In the genomic region with DNA sequence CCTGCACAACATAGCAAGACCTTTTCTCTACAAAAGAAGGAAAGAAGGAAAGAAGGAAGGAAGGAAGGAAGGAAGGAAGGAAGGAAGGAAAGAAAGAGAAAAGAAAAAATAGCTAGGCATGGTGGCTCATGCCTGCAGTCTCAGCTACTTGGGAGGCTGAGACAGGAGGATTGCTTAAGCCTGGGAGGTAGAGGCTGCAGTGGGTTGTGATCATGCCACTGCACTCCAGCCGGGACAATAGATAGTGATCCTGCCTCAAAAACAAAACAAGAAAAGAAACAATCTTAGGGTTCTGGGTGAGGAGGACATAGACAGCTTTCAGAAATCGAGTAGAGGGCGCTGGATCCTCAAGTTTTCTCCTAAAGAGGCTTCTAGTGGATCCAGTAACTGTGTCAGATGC, we compare ENCODE assay signal across 27 cellular contexts. TPM values are rescaled to one million over a fixed set of nuclear protein-coding genes. Genes with fewer than 3 reads are reported as not detected.
"Had no signal": no experiment of that assay in that cellular context is flagged by ENCODE, and none has a peak within 500 bp of the region (broad histone marks: within the 10 kb centered on the region; RNA-seq: fewer than 3 reads in every experiment).

No MANE protein-coding gene starts in this region.

- ATAC-seq: activated T-cell treated with anti-CD3 and anti-CD28 coated beads, Interleukin-2, amount 50 U/mL, for 72 hours; heart right ventricle; left lobe of liver; lower lobe of right lung; natural killer cell; right cardiac atrium; stimulated activated naive CD8-positive, alpha-beta T cell treated with anti-CD3 and anti-CD28 coated beads, Interleukin-15, amount 100 ng/mL, for 72 hours had no signal

- H3K36me3 ChIP-seq: heart right ventricle, lower lobe of right lung, tibial artery had no signal

- H3K36me3 Mint-ChIP-seq: activated CD4-positive, alpha-beta memory T cell treated with anti-CD3 and anti-CD28 coated beads for 36 hours; activated naive CD4-positive, alpha-beta T cell treated with anti-CD3 and anti-CD28 coated beads, Interleukin-2, amount 10 ng/mL, durations not matched to agents 7 days and 5 days; natural killer cell had no signal

- H3K79me2 ChIP-seq: parathyroid adenoma had no signal

- H3K9me3 Mint-ChIP-seq: activated CD4-positive, alpha-beta memory T cell treated with anti-CD3 and anti-CD28 coated beads for 36 hours; activated naive CD4-positive, alpha-beta T cell treated with anti-CD3 and anti-CD28 coated beads, Interleukin-2, amount 10 ng/mL, durations not matched to agents 7 days and 5 days; activated T-cell treated with anti-CD3 and anti-CD28 coated beads, Interleukin-2, amount 50 U/mL, for 72 hours; natural killer cell; stimulated activated naive CD8-positive, alpha-beta T cell treated with anti-CD3 and anti-CD28 coated beads, Interleukin-15, amount 100 ng/mL, for 72 hours had no signal

- FAIRE-seq: endometrium, keratinocyte, urothelium cell line had no signal

- H3K4me1 ChIP-seq: lower lobe of right lung, parathyroid adenoma, tibial artery had no signal

- DNase-seq: activated CD4-positive, alpha-beta memory T cell treated with anti-CD3 and anti-CD28 coated beads for 36 hours; activated CD4-positive, alpha-beta T cell treated with anti-CD3 and anti-CD28 coated beads for 48 hours; activated CD4-positive, CD25-positive, alpha-beta regulatory T cell; activated effector memory CD4-positive, alpha-beta T cell treated with anti-CD3 and anti-CD28 coated beads, Interleukin-2, amount 50 U/mL, for 16 hours; activated naive CD4-positive, alpha-beta T cell treated with anti-CD3 and anti-CD28 coated beads, Interleukin-2, amount 10 ng/mL, durations not matched to agents 7 days and 5 days; activated T-cell treated with anti-CD3 and anti-CD28 coated beads, Interleukin-2, amount 50 U/mL, for 72 hours; amygdala; cerebellar nuclear complex; erythroblast; foreskin fibroblast; heart right ventricle; lower lobe of right lung; midbrain; natural killer cell; right cardiac atrium; stimulated activated CD4-positive, alpha-beta T cell treated with anti-CD3 and anti-CD28 coated beads, Interleukin-1b, Interleukin-23, amount 100 ng/mL, for 48 hours; stimulated activated naive CD8-positive, alpha-beta T cell treated with anti-CD3 and anti-CD28 coated beads, Interleukin-15, amount 100 ng/mL, for 72 hours; tibial artery had no signal

- H3K4me3 ChIP-seq: heart right ventricle, lower lobe of right lung, tibial artery had no signal

- H2AFZ ChIP-seq: parathyroid adenoma had no signal

- H3K9me3 ChIP-seq: heart right ventricle, lower lobe of right lung, tibial artery had no signal

- H3K4me3 Mint-ChIP-seq: activated CD4-positive, alpha-beta memory T cell treated with anti-CD3 and anti-CD28 coated beads for 36 hours; activated naive CD4-positive, alpha-beta T cell treated with anti-CD3 and anti-CD28 coated beads, Interleukin-2, amount 10 ng/mL, durations not matched to agents 7 days and 5 days; activated T-cell treated with anti-CD3 and anti-CD28 coated beads, Interleukin-2, amount 50 U/mL, for 72 hours; stimulated activated naive CD8-positive, alpha-beta T cell treated with anti-CD3 and anti-CD28 coated beads, Interleukin-15, amount 100 ng/mL, for 72 hours had no signal

- H3K27ac ChIP-seq: heart right ventricle, lower lobe of right lung, parathyroid adenoma, tibial artery had no signal

- H3K4me1 Mint-ChIP-seq: activated naive CD4-positive, alpha-beta T cell treated with anti-CD3 and anti-CD28 coated beads, Interleukin-2, amount 10 ng/mL, durations not matched to agents 7 days and 5 days; natural killer cell; stimulated activated naive CD8-positive, alpha-beta T cell treated with anti-CD3 and anti-CD28 coated beads, Interleukin-15, amount 100 ng/mL, for 72 hours had no signal

- H3K9ac ChIP-seq: parathyroid adenoma had no signal

- H3K27ac Mint-ChIP-seq: activated CD4-positive, alpha-beta memory T cell treated with anti-CD3 and anti-CD28 coated beads for 36 hours; activated naive CD4-positive, alpha-beta T cell treated with anti-CD3 and anti-CD28 coated beads, Interleukin-2, amount 10 ng/mL, durations not matched to agents 7 days and 5 days; activated T-cell treated with anti-CD3 and anti-CD28 coated beads, Interleukin-2, amount 50 U/mL, for 72 hours; natural killer cell; stimulated activated naive CD8-positive, alpha-beta T cell treated with anti-CD3 and anti-CD28 coated beads, Interleukin-15, amount 100 ng/mL, for 72 hours had no signal

RNA-seq across cellular contexts. Expression of a gene that starts 59.7 kb away (rescaled TPM):
- total RNA-seq: activated CD4-positive, alpha-beta memory T cell treated with anti-CD3 and anti-CD28 coated beads for 36 hours; activated T-cell treated with anti-CD3 and anti-CD28 coated beads, Interleukin-2, amount 50 U/mL, for 72 hours; fibroblast of lung; heart right ventricle; left lobe of liver; lower lobe of right lung; natural killer cell; pulmonary artery endothelial cell; right cardiac atrium; skeletal muscle tissue; T-helper 1 cell treated with Interleukin-12 subunit alpha and Interleukin-12 subunit beta and Interleukin-4 antibody, amounts not matched to agents 30 ng/mL and 1 ng/mL, for 36 hours had no signal
- polyA plus RNA-seq: fibroblast of lung, heart right ventricle, keratinocyte had no signal
